ENCODE assay signal across 8 cellular contexts in the genomic region with DNA sequence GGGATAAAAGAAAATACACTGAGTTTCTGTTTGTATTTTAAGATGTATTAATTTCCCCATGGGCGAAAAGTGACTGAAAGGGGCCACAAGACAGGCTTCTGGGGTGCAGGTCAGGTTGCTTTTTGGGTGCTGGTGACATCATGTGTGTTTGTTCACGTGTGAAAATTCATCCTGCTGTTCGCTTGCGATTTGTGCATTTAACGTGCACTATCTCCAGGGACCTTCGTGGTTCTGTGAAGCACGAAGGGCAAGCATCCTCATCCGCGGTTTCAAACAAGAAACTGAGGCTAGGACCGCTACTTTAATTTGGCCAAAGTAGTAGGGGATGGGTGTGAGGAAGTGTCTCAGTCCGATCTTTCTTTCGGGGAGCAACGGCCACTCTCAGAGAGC. TPM values are rescaled to one million over a fixed set of nuclear protein-coding genes. Genes with fewer than 3 reads are reported as not detected.
DNase-seq lines count a peak whose midpoint lies in the region; ATAC-seq and TF ChIP-seq lines count a peak whose summit lies in the region.

No MANE protein-coding gene starts in this region.

- H3K4me1 ChIP-seq in mesodermal cell (ENCODE audit: control insufficient read depth, insufficient read depth, low read length, poor library complexity, severe bottlenecking): peaks cover 11% of the 10 kb centered on the region

- in situ Hi-C loops in astrocyte of the cerebellum (cut with HindIII; ENCODE audit: low sequenced_read_pairs): loop anchor here (5.0 kb wide), 1 partner anchor 103 kb away; no protein-coding TSS in a partner anchor

- H3K4me3 ChIP-seq in astrocyte of the cerebellum (ENCODE audit: low read depth, low read length) (peak overlapping the region; percentile 63), mesodermal cell (ENCODE audit: extremely low read depth, insufficient read depth, low read length, poor library complexity, severe bottlenecking) (peak overlapping the region; percentile 97)

- H3K9me3 ChIP-seq in mesodermal cell (ENCODE audit: control insufficient read depth, low read length): no peaks in the 10 kb centered on the region

- 11 to 14% methylated on average over 10 to 13 of the region's 13 CpGs for WGBS in mesodermal cell (ENCODE audit: insufficient coverage in 2 of 2), 2 experiments

- peak; percentile 8 for DNase-seq in stimulated activated CD4-positive, alpha-beta T cell treated with anti-CD3 and anti-CD28 coated beads, Interleukin-15, amount 100 ng/mL, for 24 hours
- no peak for DNase-seq in stimulated activated CD4-positive, alpha-beta T cell treated with anti-CD3 and anti-CD28 coated beads, Interleukin-4, amount 100 ng/mL, for 24 hours
- DNase-seq in astrocyte of the cerebellum (ENCODE audit: low read depth): no peak
- no peak for DNase-seq in kidney glomerular epithelial cell (lab: John Stamatoyannopoulos, UW)

- ATAC-seq in GM21825 (IDR thresholded peaks at IDR 0.05; ENCODE audit: unreplicated experiment) (no peak), HG02798 (IDR thresholded peaks at IDR 0.05; ENCODE audit: poor library complexity, unreplicated experiment) (no peak), HG03108 (IDR thresholded peaks at IDR 0.05; ENCODE audit: unreplicated experiment) (no peak)

- no peak for TF ChIP-seq CTCF in astrocyte of the cerebellum (IDR thresholded peaks at IDR 0.05; ENCODE audit: low read depth, low read length, missing control alignments)

- H3K27ac ChIP-seq in mesodermal cell (ENCODE audit: low read depth, low read length, severe bottlenecking): peak overlapping the region; percentile 53

- H3K36me3 ChIP-seq in mesodermal cell (ENCODE audit: control insufficient read depth, insufficient read depth, low read length): peaks cover 16% of the 10 kb centered on the region

RNA-seq across cellular contexts. Expression of a gene that starts 1.6 kb away (rescaled TPM):
- polyA plus RNA-seq in mesodermal cell (2013, experiment 1 of 2): 111 TPM
- polyA plus RNA-seq in mesodermal cell (2013, experiment 2 of 2): 96.8 TPM
